In the genomic region with DNA sequence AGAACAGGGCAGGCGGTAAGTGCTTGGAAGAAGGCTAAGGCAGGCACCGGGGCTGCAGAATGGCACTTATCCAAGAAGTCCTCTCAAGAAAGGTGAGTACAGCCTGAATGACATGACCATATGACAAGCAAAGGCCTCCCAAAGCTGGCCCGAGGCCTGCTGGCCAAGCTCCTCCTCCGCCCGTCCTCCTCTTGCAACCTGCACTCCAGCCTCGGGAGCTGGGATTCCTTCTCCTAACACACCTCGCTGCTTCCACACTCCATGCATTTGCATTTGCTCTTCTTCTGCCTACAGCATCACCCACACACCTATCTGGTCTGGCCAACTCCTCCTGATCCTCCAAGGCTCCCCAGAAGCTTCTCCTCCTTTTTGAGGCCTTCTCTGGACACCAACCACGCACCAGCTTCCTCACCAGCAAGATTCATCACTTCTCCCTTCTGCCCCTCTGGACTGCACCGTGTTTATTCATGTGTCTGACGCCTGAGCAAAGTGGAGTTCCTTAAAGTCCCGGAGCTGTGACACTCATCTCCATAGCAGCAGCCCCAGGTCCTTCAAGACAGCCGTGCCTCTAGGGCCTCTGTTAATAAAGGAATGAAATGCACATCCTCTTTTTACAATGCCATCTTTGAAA, we compare ENCODE assay signal across 9 cellular contexts. TPM values are rescaled to one million over a fixed set of nuclear protein-coding genes. Genes with fewer than 3 reads are reported as not detected.
DNase-seq lines count a peak whose midpoint lies in the region; ATAC-seq, FAIRE-seq and TF ChIP-seq lines count a peak whose summit lies in the region.
"Had no signal": no experiment of that assay in that cellular context is flagged by ENCODE, and none has a peak within 500 bp of the region (broad histone marks: within the 10 kb centered on the region; RNA-seq: fewer than 3 reads in every experiment).

No MANE protein-coding gene starts in this region.

- TF ChIP-seq CTCF in astrocyte (IDR thresholded peaks at IDR 0.05; ENCODE audit: insufficient read depth, low read depth, low read length) = no peak

- H3K27ac ChIP-seq in astrocyte (ENCODE audit: low read depth, low read length) (peak overlapping the region; percentile 74), temporal lobe (ENCODE audit: low read depth, low read length) (peak overlapping the region; percentile 4)

- H2AFZ ChIP-seq in astrocyte (ENCODE audit: low read depth, low read length) = peak overlapping the region; percentile 2

- DNase-seq in Kasumi-1 (lab: John Stamatoyannopoulos, UW) = peak; percentile 69 to 79
- DNase-seq in astrocyte (ENCODE audit: low read depth) = no peak
- DNase-seq in medulla oblongata (ENCODE audit: extremely low spot score) = peak; percentile 75
- no peak for DNase-seq in GOT3 (lab: John Stamatoyannopoulos, UW)
- DNase-seq in activated CD8-positive, alpha-beta memory T cell treated with anti-CD3 and anti-CD28 coated beads, Interleukin-2, amount 50 U/mL, for 4 hours = no peak
- DNase-seq: activated naive CD4-positive, alpha-beta T cell treated with anti-CD3 and anti-CD28 coated beads, Interleukin-2, amount 50 U/mL, for 16 hours; NCI-H2227 treated with DMSO at 0.1 percent for 48 hours had no signal

- H3K9ac ChIP-seq in astrocyte (ENCODE audit: low read length) = peak overlapping the region; percentile 75

- no peaks in the 10 kb centered on the region for H3K27me3 ChIP-seq in astrocyte (ENCODE audit: insufficient read depth, low read length)

- peaks cover 38% of the 10 kb centered on the region for H3K4me1 Mint-ChIP-seq in astrocyte (ENCODE audit: low read depth, unreplicated experiment)

- H3K9me3 Mint-ChIP-seq in astrocyte (ENCODE audit: unreplicated experiment) = no peaks in the 10 kb centered on the region

- no peaks in the 10 kb centered on the region for H3K36me3 ChIP-seq in astrocyte (ENCODE audit: insufficient read depth, low read length)

- H3K27me3 Mint-ChIP-seq in astrocyte (ENCODE audit: low read depth, unreplicated experiment) = no peaks in the 10 kb centered on the region

- peak overlapping the region; percentile 28 for H3K27ac Mint-ChIP-seq in astrocyte (ENCODE audit: unreplicated experiment)

- H3K36me3 Mint-ChIP-seq in astrocyte (ENCODE audit: low read depth, unreplicated experiment) = peaks cover 3% of the 10 kb centered on the region

- FAIRE-seq in astrocyte (lab: Jason Lieb, UNC) = no peak

- TF ChIP-seq POLR2A in GM18505 (IDR thresholded peaks at IDR 0.05; ENCODE audit: borderline replicate concordance, extremely low read depth, insufficient read depth, insufficient read length) = no peak

- no peak for ATAC-seq in GM18505 (IDR thresholded peaks at IDR 0.05; ENCODE audit: unreplicated experiment)

- H4K20me1 ChIP-seq in astrocyte (ENCODE audit: insufficient read depth, low read length) = no peaks in the 10 kb centered on the region

- peak overlapping the region; percentile 86 for H3K4me2 ChIP-seq in astrocyte (ENCODE audit: low read length)

- H3K9me3 ChIP-seq in astrocyte (ENCODE audit: insufficient read depth, low read depth, low read length) = no peaks in the 10 kb centered on the region

- H3K4me3 Mint-ChIP-seq in astrocyte (ENCODE audit: unreplicated experiment) = no peak overlapping the region

- H3K4me3 ChIP-seq in astrocyte (ENCODE audit: insufficient read depth, low read depth, low read length) = no peak overlapping the region

- H3K4me1 ChIP-seq in astrocyte (ENCODE audit: insufficient read depth, low read length) = peaks cover 26% of the 10 kb centered on the region

- peaks cover 25% of the 10 kb centered on the region for H3K79me2 ChIP-seq in astrocyte (ENCODE audit: insufficient read depth, low read length)

RNA-seq across cellular contexts. Expression of gene CNKSR3, which starts 32.3 kb away (rescaled TPM):
- total RNA-seq in astrocyte = 11.1 and 12.5 TPM in 2 replicates
- total RNA-seq in temporal lobe = 2.2 TPM

Comparison
In these comparisons a context has a peak if more than half of its experiments do, and no peak if none do; other contexts are left out.
1. DNase-seq: peak in Kasumi-1 (2 of 2) and medulla oblongata (single experiment); none in astrocyte (single experiment), GOT3 (single experiment) and activated CD8-positive, alpha-beta memory T cell treated with anti-CD3 and anti-CD28 coated beads, Interleukin-2, amount 50 U/mL, for 4 hours (single experiment).